Comparison of ENCODE assay signal across 2 cellular contexts in the genomic region with DNA sequence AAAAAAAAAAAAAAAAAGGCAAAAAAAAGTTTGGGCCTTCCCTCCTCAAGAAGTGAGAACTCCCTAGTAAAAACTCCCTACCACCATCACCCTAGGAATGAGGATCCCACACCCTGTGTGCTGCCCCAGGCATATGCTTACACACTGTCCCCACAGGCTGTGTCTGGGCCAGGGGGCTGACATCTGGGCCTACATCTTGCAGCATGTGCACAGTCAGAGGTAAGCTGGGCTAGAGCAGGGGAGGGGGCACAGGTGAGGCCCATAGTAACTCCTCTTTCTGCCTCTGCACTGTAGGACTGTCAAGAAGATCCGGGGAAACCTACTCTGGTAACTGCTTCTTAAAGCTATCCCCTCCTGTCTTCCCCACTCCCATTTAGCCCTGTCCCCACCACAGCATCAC.
TF ChIP-seq lines count a peak whose summit lies in the region.

No MANE protein-coding gene starts in this region.

TF ChIP-seq in SK-N-SH, 30 proteins besides CTCF, POLR2A, EP300 and RAD21:
- TF ChIP-seq, protein P1, sequence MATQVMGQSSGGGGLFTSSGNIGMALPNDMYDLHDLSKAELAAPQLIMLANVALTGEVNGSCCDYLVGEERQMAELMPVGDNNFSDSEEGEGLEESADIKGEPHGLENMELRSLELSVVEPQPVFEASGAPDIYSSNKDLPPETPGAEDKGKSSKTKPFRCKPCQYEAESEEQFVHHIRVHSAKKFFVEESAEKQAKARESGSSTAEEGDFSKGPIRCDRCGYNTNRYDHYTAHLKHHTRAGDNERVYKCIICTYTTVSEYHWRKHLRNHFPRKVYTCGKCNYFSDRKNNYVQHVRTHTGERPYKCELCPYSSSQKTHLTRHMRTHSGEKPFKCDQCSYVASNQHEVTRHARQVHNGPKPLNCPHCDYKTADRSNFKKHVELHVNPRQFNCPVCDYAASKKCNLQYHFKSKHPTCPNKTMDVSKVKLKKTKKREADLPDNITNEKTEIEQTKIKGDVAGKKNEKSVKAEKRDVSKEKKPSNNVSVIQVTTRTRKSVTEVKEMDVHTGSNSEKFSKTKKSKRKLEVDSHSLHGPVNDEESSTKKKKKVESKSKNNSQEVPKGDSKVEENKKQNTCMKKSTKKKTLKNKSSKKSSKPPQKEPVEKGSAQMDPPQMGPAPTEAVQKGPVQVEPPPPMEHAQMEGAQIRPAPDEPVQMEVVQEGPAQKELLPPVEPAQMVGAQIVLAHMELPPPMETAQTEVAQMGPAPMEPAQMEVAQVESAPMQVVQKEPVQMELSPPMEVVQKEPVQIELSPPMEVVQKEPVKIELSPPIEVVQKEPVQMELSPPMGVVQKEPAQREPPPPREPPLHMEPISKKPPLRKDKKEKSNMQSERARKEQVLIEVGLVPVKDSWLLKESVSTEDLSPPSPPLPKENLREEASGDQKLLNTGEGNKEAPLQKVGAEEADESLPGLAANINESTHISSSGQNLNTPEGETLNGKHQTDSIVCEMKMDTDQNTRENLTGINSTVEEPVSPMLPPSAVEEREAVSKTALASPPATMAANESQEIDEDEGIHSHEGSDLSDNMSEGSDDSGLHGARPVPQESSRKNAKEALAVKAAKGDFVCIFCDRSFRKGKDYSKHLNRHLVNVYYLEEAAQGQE (IDR thresholded peaks at IDR 0.05; ENCODE audit: low read depth, low read length) = no peak
- TF ChIP-seq NRF1 (IDR thresholded peaks at IDR 0.05; ENCODE audit: low read depth, low read length) (no peak), RXRA (IDR thresholded peaks at IDR 0.05; ENCODE audit: borderline replicate concordance, low read depth) (no peak), GATA2 (CRISPR knock-in tag; IDR thresholded peaks at IDR 0.05) (no peak), JUND (IDR thresholded peaks at IDR 0.05) (no peak), TEAD4 (IDR thresholded peaks at IDR 0.05; ENCODE audit: borderline replicate concordance, insufficient read depth) (no peak), FOXJ3 (CRISPR knock-in tag; IDR thresholded peaks at IDR 0.05) (no peak), EZH2phosphoT487 (IDR thresholded peaks at IDR 0.05; ENCODE audit: borderline replicate concordance, low read depth) (no peak)
- TF ChIP-seq, protein P2, sequence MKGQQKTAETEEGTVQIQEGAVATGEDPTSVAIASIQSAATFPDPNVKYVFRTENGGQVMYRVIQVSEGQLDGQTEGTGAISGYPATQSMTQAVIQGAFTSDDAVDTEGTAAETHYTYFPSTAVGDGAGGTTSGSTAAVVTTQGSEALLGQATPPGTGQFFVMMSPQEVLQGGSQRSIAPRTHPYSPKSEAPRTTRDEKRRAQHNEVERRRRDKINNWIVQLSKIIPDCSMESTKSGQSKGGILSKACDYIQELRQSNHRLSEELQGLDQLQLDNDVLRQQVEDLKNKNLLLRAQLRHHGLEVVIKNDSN (IDR thresholded peaks at IDR 0.05; ENCODE audit: borderline replicate concordance, low read depth) = no peak
- TF ChIP-seq, protein P3, sequence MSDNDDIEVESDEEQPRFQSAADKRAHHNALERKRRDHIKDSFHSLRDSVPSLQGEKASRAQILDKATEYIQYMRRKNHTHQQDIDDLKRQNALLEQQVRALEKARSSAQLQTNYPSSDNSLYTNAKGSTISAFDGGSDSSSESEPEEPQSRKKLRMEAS (IDR thresholded peaks at IDR 0.05; ENCODE audit: low read depth) = no peak
- TF ChIP-seq, protein P4, sequence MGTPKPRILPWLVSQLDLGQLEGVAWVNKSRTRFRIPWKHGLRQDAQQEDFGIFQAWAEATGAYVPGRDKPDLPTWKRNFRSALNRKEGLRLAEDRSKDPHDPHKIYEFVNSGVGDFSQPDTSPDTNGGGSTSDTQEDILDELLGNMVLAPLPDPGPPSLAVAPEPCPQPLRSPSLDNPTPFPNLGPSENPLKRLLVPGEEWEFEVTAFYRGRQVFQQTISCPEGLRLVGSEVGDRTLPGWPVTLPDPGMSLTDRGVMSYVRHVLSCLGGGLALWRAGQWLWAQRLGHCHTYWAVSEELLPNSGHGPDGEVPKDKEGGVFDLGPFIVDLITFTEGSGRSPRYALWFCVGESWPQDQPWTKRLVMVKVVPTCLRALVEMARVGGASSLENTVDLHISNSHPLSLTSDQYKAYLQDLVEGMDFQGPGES (IDR thresholded peaks at IDR 0.05; ENCODE audit: low read depth, low read length) = no peak

TF ChIP-seq in SK-N-SH treated with all-trans-retinoic acid at 6 μM for 48 hours, 23 proteins besides CTCF, POLR2A, EP300 and RAD21 (continued from another document):
- TF ChIP-seq, protein P5, sequence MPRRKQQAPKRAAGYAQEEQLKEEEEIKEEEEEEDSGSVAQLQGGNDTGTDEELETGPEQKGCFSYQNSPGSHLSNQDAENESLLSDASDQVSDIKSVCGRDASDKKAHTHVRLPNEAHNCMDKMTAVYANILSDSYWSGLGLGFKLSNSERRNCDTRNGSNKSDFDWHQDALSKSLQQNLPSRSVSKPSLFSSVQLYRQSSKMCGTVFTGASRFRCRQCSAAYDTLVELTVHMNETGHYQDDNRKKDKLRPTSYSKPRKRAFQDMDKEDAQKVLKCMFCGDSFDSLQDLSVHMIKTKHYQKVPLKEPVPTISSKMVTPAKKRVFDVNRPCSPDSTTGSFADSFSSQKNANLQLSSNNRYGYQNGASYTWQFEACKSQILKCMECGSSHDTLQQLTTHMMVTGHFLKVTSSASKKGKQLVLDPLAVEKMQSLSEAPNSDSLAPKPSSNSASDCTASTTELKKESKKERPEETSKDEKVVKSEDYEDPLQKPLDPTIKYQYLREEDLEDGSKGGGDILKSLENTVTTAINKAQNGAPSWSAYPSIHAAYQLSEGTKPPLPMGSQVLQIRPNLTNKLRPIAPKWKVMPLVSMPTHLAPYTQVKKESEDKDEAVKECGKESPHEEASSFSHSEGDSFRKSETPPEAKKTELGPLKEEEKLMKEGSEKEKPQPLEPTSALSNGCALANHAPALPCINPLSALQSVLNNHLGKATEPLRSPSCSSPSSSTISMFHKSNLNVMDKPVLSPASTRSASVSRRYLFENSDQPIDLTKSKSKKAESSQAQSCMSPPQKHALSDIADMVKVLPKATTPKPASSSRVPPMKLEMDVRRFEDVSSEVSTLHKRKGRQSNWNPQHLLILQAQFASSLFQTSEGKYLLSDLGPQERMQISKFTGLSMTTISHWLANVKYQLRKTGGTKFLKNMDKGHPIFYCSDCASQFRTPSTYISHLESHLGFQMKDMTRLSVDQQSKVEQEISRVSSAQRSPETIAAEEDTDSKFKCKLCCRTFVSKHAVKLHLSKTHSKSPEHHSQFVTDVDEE (CRISPR knock-in tag; IDR thresholded peaks at IDR 0.05) = no peak
- TF ChIP-seq OSR1 (CRISPR knock-in tag; IDR thresholded peaks at IDR 0.05) = no peak
- no peak for TF ChIP-seq ZFP30 (CRISPR knock-in tag; IDR thresholded peaks at IDR 0.05)
- TF ChIP-seq TOX (CRISPR knock-in tag; IDR thresholded peaks at IDR 0.05; ENCODE audit: borderline replicate concordance) = no peak
- no peak for TF ChIP-seq ZFP3 (CRISPR knock-in tag; IDR thresholded peaks at IDR 0.05)
TF ChIP-seq in SK-N-SH treated with all-trans-retinoic acid at 6 μM for 48 hours: peak in this region for 0.
